Comparison of ENCODE assay signal across 1 cellular context in the genomic region with DNA sequence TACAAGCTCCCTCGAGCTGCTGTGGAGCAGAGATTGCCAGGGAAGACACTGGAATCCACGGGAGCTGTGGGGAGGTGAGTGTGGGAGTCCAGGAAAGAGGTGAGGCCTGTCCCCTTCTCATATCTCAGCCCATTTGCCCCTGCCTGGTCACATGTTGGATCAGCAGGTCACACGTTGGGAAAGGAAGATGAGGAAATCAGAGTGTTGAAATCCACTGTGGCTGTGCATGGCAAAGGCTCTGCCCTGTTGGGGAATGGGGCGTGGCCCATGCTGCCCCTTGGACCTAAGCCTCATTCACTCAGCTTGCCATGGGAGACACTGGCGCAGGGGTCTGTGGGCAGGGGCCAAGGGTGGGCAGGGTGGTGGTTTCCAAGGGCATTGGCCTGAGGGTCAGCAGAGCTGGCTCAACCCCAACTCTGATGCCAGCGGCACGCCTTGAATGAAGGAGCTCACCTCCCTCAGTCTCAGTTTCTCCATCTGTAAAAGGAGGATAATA.
TF ChIP-seq lines count a peak whose summit lies in the region.

No MANE protein-coding gene starts in this region.

TF ChIP-seq in HepG2, 621 proteins besides CTCF, POLR2A, EP300 and RAD21 (continued from another document):
- TF ChIP-seq LCORL (IDR thresholded peaks at IDR 0.05) (no peak), LCORL (CRISPR knock-in tag; IDR thresholded peaks at IDR 0.05) (peak; percentile 81), BHLHE40 (IDR thresholded peaks at IDR 0.05; ENCODE audit: low read length) (peak; percentile 80), ETV6 (CRISPR knock-in tag; conservative IDR thresholded peaks at IDR 0.05) (0 out of 2 replicates have a peak, but pooled peaks have one; percentile 54), ZFX (CRISPR knock-in tag; IDR thresholded peaks at IDR 0.05; ENCODE audit: low read depth) (peak; percentile 84), ZKSCAN5 (CRISPR knock-in tag; IDR thresholded peaks at IDR 0.05) (peak; percentile 98)
